Comparison of ENCODE assay signal across 10 cellular contexts in the genomic region with DNA sequence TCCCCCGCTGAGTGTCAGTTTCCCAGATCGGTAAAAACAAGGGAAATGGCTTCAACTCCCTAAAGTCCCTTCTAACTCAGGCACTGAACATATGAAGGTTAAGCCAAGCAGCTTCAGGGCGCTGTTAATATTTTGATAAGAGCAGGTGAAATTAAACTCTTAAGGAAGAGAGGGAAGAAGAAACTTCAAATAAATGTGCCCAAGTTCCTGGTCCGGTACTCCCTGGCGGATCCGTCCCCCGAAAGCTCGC. TPM values are rescaled to one million over a fixed set of nuclear protein-coding genes. Genes with fewer than 3 reads are reported as not detected.
DNase-seq lines count a peak whose midpoint lies in the region; ATAC-seq and TF ChIP-seq lines count a peak whose summit lies in the region.
"Had no signal": no experiment of that assay in that cellular context is flagged by ENCODE, and none has a peak within 500 bp of the region (broad histone marks: within the 10 kb centered on the region; RNA-seq: fewer than 3 reads in every experiment).

No MANE protein-coding gene starts in this region.

- H3K4me3 ChIP-seq in breast epithelium (peak overlapping the region; percentile 43 to 85 (median 57)), mesodermal cell (ENCODE audit: extremely low read depth, insufficient read depth, low read length, poor library complexity, severe bottlenecking) (peak overlapping the region; percentile 34), body of pancreas (peak overlapping the region in 1 of 2 donors; percentile 9)

- H3K4me1 Mint-ChIP-seq in activated naive CD4-positive, alpha-beta T cell treated with anti-CD3 and anti-CD28 coated beads, Interleukin-2, amount 50 U/mL, for 24 hours, result peaks cover 63% of the 10 kb centered on the region
- peaks cover 30% of the 10 kb centered on the region for H3K4me1 Mint-ChIP-seq in type B pancreatic cell (ENCODE audit: unreplicated experiment)

- no peak for DNase-seq in activated naive CD4-positive, alpha-beta T cell (lab: John Stamatoyannopoulos, UW)
- DNase-seq in breast epithelium (ENCODE audit: low spot score in 2 of 2) (no peak), type B pancreatic cell (ENCODE audit: extremely low spot score, unreplicated experiment) (no peak), NCI-H774 (lab: John Stamatoyannopoulos, UW) (no peak), body of pancreas (no peak)
- DNase-seq: DND-41, SIG-M5 had no signal

- peak overlapping the region; percentile 97 for H3K27ac Mint-ChIP-seq in activated naive CD4-positive, alpha-beta T cell treated with anti-CD3 and anti-CD28 coated beads, Interleukin-2, amount 50 U/mL, for 24 hours
- H3K27ac Mint-ChIP-seq in type B pancreatic cell, result peak overlapping the region; percentile 36

- no peaks in the 10 kb centered on the region for H3K9me3 Mint-ChIP-seq in activated naive CD4-positive, alpha-beta T cell treated with anti-CD3 and anti-CD28 coated beads, Interleukin-2, amount 50 U/mL, for 24 hours
- H3K9me3 Mint-ChIP-seq in type B pancreatic cell, result peaks cover under 1% of the 10 kb centered on the region

- no peaks in the 10 kb centered on the region for H3K27me3 Mint-ChIP-seq in activated naive CD4-positive, alpha-beta T cell treated with anti-CD3 and anti-CD28 coated beads, Interleukin-2, amount 50 U/mL, for 24 hours
- H3K27me3 Mint-ChIP-seq in type B pancreatic cell, result peaks cover 97% of the 10 kb centered on the region

- H3K4me1 ChIP-seq in breast epithelium (peaks cover 0 to 6% of the 10 kb centered on the region in 2 donors), mesodermal cell (ENCODE audit: control insufficient read depth, insufficient read depth, low read length, poor library complexity, severe bottlenecking) (peaks cover 7% of the 10 kb centered on the region), body of pancreas (peaks cover 23% of the 10 kb centered on the region)

- TF ChIP-seq CTCF in breast epithelium (IDR thresholded peaks at IDR 0.05), result no peak
- TF ChIP-seq CTCF in type B pancreatic cell (conservative IDR thresholded peaks at IDR 0.05), result no peak
- no peak for TF ChIP-seq CTCF in body of pancreas (IDR thresholded peaks at IDR 0.05)

- H3K4me3 Mint-ChIP-seq in activated naive CD4-positive, alpha-beta T cell treated with anti-CD3 and anti-CD28 coated beads, Interleukin-2, amount 50 U/mL, for 24 hours, result peak overlapping the region; percentile 95
- H3K4me3 Mint-ChIP-seq in type B pancreatic cell, result peak overlapping the region; percentile 82

- H3K27me3 ChIP-seq in breast epithelium (peaks cover 6 to 7% of the 10 kb centered on the region in 2 donors), body of pancreas (peaks cover 0 to 16% of the 10 kb centered on the region in 2 donors)

- H3K36me3 Mint-ChIP-seq in activated naive CD4-positive, alpha-beta T cell treated with anti-CD3 and anti-CD28 coated beads, Interleukin-2, amount 50 U/mL, for 24 hours, result peaks cover 3% of the 10 kb centered on the region
- H3K36me3 Mint-ChIP-seq in type B pancreatic cell, result no peaks in the 10 kb centered on the region

- intact Hi-C loops in breast epithelium (cut with DNase I; ENCODE audit: low total_unique reads) (no loop called here), body of pancreas (cut with DNase I) (no loop called here)

- TF ChIP-seq POLR2A in breast epithelium (IDR thresholded peaks at IDR 0.05) (no peak), body of pancreas (IDR thresholded peaks at IDR 0.05) (no peak)

- WGBS in mesodermal cell (ENCODE audit: insufficient coverage in 2 of 2), 2 experiments, result 0% methylated on average over 2 to 7 of the region's 8 CpGs
- WGBS in body of pancreas, 2 donors, result 1 to 2% methylated on average over 8 of the region's 8 CpGs

- H3K9me3 ChIP-seq in breast epithelium (no peaks in the 10 kb centered on the region), mesodermal cell (ENCODE audit: control insufficient read depth, low read length) (no peaks in the 10 kb centered on the region), body of pancreas (no peaks in the 10 kb centered on the region)

- no peak overlapping the region for H3K27ac ChIP-seq in breast epithelium
- no peak overlapping the region for H3K27ac ChIP-seq in mesodermal cell (ENCODE audit: low read depth, low read length, severe bottlenecking)
- H3K27ac ChIP-seq in body of pancreas, result no peak overlapping the region

- no peaks in the 10 kb centered on the region for H3K36me3 ChIP-seq in breast epithelium
- no peaks in the 10 kb centered on the region for H3K36me3 ChIP-seq in mesodermal cell (ENCODE audit: control insufficient read depth, insufficient read depth, low read length)
- no peaks in the 10 kb centered on the region for H3K36me3 ChIP-seq in body of pancreas (replicated peaks in 1 of 2; ENCODE audit: insufficient read depth in 1 of 2, low read depth in 2 of 2)

- ATAC-seq in body of pancreas (no peak), GM21576 (IDR thresholded peaks at IDR 0.05; ENCODE audit: unreplicated experiment) (no peak)

RNA-seq across cellular contexts. Expression of a gene that starts 0.6 kb away (rescaled TPM):
- 1 to 10 TPM; 2.2 to 7.4 (median 5.6) TPM for total RNA-seq in breast epithelium
- polyA plus RNA-seq in mesodermal cell (2013, experiment 1 of 2), result 0.88 TPM
- polyA plus RNA-seq in mesodermal cell (2013, experiment 2 of 2), result 0.76 TPM
- total RNA-seq in type B pancreatic cell (ENCODE audit: low replicate concordance), result 2.1 and 3.3 TPM in 2 replicates
- 1 to 10 TPM in 1 of 2 donors, under 1 TPM in 1; 0.52 to 5.3 TPM for total RNA-seq in body of pancreas

RNA-seq across cellular contexts. Expression of a gene that starts 25.1 kb away (rescaled TPM):
- total RNA-seq in breast epithelium, result 1,000 to 10,000 TPM; 1,918 to 5,529 (median 3,700) TPM
- 5,056 TPM for polyA plus RNA-seq in mesodermal cell (2013, experiment 1 of 2)
- polyA plus RNA-seq in mesodermal cell (2013, experiment 2 of 2), result 4,856 TPM
- 1,269 and 1,391 TPM in 2 replicates for total RNA-seq in type B pancreatic cell (ENCODE audit: low replicate concordance)
- 100 to 1,000 TPM; 672 to 866 TPM for total RNA-seq in body of pancreas
